2 cellular contexts compared by ENCODE assay signal in the genomic region with DNA sequence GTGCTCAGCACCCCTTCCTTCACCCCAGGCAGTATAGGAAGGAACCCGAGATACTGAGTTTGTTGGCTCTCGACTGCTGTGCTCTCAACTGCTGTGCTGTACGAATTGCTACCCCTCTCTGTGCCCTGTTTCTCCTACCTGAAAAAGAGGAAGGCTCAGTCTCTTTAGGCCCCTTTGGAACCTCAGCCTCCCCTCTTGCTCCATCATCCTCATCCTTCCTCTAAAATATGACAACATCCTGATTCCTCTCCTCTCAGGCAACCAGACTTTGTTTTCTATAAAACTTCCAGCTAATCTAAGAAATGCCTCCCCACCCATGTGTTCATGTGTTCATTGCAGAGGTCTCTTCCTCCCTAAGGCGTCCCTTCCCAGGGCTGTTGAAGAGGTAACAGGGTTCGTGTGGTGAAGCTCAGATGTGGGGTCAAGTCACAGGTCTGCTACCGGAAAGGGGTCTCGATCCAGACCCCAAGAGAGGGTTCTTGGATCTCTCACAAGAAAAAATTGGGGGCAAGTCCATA.
TF ChIP-seq lines count a peak whose summit lies in the region.

No MANE protein-coding gene starts in this region.

TF ChIP-seq in SK-N-SH, 30 proteins besides CTCF, POLR2A, EP300 and RAD21:
- TF ChIP-seq SMC3 (IDR thresholded peaks at IDR 0.05; ENCODE audit: low read depth, low read length) (no peak), RFX5 (IDR thresholded peaks at IDR 0.05; ENCODE audit: low read length) (no peak), TEAD4 (IDR thresholded peaks at IDR 0.05; ENCODE audit: borderline replicate concordance, insufficient read depth) (no peak), FOXM1 (IDR thresholded peaks at IDR 0.05; ENCODE audit: low read depth) (no peak), RXRA (IDR thresholded peaks at IDR 0.05; ENCODE audit: borderline replicate concordance, low read depth) (no peak), EZH2phosphoT487 (IDR thresholded peaks at IDR 0.05; ENCODE audit: borderline replicate concordance, low read depth) (no peak), MXI1 (IDR thresholded peaks at IDR 0.05; ENCODE audit: low read depth, low read length) (no peak), GATA2 (CRISPR knock-in tag; IDR thresholded peaks at IDR 0.05) (no peak), FOSL2 (IDR thresholded peaks at IDR 0.05; ENCODE audit: borderline replicate concordance, low read depth) (no peak)
- TF ChIP-seq, protein P1, sequence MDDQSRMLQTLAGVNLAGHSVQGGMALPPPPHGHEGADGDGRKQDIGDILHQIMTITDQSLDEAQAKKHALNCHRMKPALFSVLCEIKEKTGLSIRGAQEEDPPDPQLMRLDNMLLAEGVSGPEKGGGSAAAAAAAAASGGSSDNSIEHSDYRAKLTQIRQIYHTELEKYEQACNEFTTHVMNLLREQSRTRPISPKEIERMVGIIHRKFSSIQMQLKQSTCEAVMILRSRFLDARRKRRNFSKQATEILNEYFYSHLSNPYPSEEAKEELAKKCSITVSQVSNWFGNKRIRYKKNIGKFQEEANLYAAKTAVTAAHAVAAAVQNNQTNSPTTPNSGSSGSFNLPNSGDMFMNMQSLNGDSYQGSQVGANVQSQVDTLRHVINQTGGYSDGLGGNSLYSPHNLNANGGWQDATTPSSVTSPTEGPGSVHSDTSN (IDR thresholded peaks at IDR 0.05), result no peak

TF ChIP-seq in SK-N-SH treated with all-trans-retinoic acid at 6 μM for 48 hours, 23 proteins besides CTCF, POLR2A, EP300 and RAD21:
- TF ChIP-seq BACH2 (CRISPR knock-in tag; IDR thresholded peaks at IDR 0.05; ENCODE audit: borderline replicate concordance) (no peak), CREB5 (CRISPR knock-in tag; IDR thresholded peaks at IDR 0.05; ENCODE audit: low read depth) (no peak), GLIS3 (CRISPR knock-in tag; IDR thresholded peaks at IDR 0.05) (no peak), CSDC2 (CRISPR knock-in tag; IDR thresholded peaks at IDR 0.05) (no peak), ARNTL (CRISPR knock-in tag; IDR thresholded peaks at IDR 0.05; ENCODE audit: borderline replicate concordance, low read depth) (no peak), ZNF8 (CRISPR knock-in tag; IDR thresholded peaks at IDR 0.05) (no peak), SNAI2 (CRISPR knock-in tag; IDR thresholded peaks at IDR 0.05) (no peak), OSR1 (CRISPR knock-in tag; IDR thresholded peaks at IDR 0.05) (no peak), ESRRG (CRISPR knock-in tag; IDR thresholded peaks at IDR 0.05) (no peak), PATZ1 (CRISPR knock-in tag; IDR thresholded peaks at IDR 0.05; ENCODE audit: borderline replicate concordance) (no peak), ZFP3 (CRISPR knock-in tag; IDR thresholded peaks at IDR 0.05) (no peak)
- TF ChIP-seq, protein P2, sequence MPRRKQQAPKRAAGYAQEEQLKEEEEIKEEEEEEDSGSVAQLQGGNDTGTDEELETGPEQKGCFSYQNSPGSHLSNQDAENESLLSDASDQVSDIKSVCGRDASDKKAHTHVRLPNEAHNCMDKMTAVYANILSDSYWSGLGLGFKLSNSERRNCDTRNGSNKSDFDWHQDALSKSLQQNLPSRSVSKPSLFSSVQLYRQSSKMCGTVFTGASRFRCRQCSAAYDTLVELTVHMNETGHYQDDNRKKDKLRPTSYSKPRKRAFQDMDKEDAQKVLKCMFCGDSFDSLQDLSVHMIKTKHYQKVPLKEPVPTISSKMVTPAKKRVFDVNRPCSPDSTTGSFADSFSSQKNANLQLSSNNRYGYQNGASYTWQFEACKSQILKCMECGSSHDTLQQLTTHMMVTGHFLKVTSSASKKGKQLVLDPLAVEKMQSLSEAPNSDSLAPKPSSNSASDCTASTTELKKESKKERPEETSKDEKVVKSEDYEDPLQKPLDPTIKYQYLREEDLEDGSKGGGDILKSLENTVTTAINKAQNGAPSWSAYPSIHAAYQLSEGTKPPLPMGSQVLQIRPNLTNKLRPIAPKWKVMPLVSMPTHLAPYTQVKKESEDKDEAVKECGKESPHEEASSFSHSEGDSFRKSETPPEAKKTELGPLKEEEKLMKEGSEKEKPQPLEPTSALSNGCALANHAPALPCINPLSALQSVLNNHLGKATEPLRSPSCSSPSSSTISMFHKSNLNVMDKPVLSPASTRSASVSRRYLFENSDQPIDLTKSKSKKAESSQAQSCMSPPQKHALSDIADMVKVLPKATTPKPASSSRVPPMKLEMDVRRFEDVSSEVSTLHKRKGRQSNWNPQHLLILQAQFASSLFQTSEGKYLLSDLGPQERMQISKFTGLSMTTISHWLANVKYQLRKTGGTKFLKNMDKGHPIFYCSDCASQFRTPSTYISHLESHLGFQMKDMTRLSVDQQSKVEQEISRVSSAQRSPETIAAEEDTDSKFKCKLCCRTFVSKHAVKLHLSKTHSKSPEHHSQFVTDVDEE (CRISPR knock-in tag; IDR thresholded peaks at IDR 0.05), result no peak
